In genomic region chr17:34478244-34478643, GRCh38 we compare ENCODE assay signal across 29 cellular contexts.
"Had no signal": no experiment of that assay in that cellular context is flagged by ENCODE, and none has a peak within 500 bp of the region (broad histone marks: within the 10 kb centered on the region; RNA-seq: fewer than 3 reads in every experiment).

No MANE protein-coding gene starts in this region.

- H3K27ac Mint-ChIP-seq: dendritic cell treated with granulocyte-macrophage colony-stimulating factor and Interleukin-4, amounts not matched to agents 40 ng/mL and 50 ng/mL, for 4 days; effector memory CD8-positive, alpha-beta T cell; endodermal cell had no signal

- ATAC-seq: effector memory CD8-positive, alpha-beta T cell; esophagus mucosa; foreskin keratinocyte; gastrocnemius medialis; gastroesophageal sphincter; heart left ventricle; heart right ventricle had no signal

- H3K27me3 ChIP-seq: colonic mucosa, foreskin keratinocyte had no signal

- H3K9me3 ChIP-seq: colonic mucosa, esophagus muscularis mucosa, esophagus squamous epithelium, gastrocnemius medialis, gastroesophageal sphincter, heart left ventricle, heart right ventricle had no signal

- H3K4me1 ChIP-seq: colonic mucosa, esophagus muscularis mucosa, esophagus squamous epithelium, foreskin keratinocyte, gastrocnemius medialis, gastroesophageal sphincter, heart left ventricle, heart right ventricle had no signal

- DNase-seq: colonic mucosa; cortex of kidney; dermis blood vessel endothelial cell; dorsolateral prefrontal cortex; effector CD4-positive, alpha-beta T cell; effector CD8-positive, alpha-beta T cell; effector memory CD4-positive, alpha-beta T cell; effector memory CD8-positive, alpha-beta T cell; endodermal cell; erythroblast; esophagus squamous epithelium; foreskin fibroblast; foreskin keratinocyte; foreskin melanocyte; gastrocnemius medialis; glutamatergic neuron; head of caudate nucleus; heart left ventricle; heart right ventricle had no signal

- H3K36me3 ChIP-seq: colonic mucosa, esophagus muscularis mucosa, esophagus squamous epithelium, gastrocnemius medialis, gastroesophageal sphincter, heart left ventricle, heart right ventricle had no signal

- H3K4me3 Mint-ChIP-seq: dendritic cell treated with granulocyte-macrophage colony-stimulating factor and Interleukin-4, amounts not matched to agents 40 ng/mL and 50 ng/mL, for 4 days; effector memory CD8-positive, alpha-beta T cell; endodermal cell had no signal

- H3K4me3 ChIP-seq: colonic mucosa, coronary artery, dorsolateral prefrontal cortex, esophagus muscularis mucosa, esophagus squamous epithelium, gastrocnemius medialis, gastroesophageal sphincter, heart left ventricle, heart right ventricle had no signal

- FAIRE-seq: colon, endometrium, endothelial cell of umbilical vein, frontal cortex had no signal

- H3K9me3 Mint-ChIP-seq: dendritic cell treated with granulocyte-macrophage colony-stimulating factor and Interleukin-4, amounts not matched to agents 40 ng/mL and 50 ng/mL, for 4 days; effector memory CD8-positive, alpha-beta T cell; endodermal cell had no signal

- H3K27ac ChIP-seq: colonic mucosa, coronary artery, dorsolateral prefrontal cortex, epithelial cell of prostate, esophagus muscularis mucosa, esophagus squamous epithelium, foreskin keratinocyte, gastrocnemius medialis, gastroesophageal sphincter, heart left ventricle, heart right ventricle had no signal
